12 cellular contexts compared by ENCODE assay signal in the genomic region with DNA sequence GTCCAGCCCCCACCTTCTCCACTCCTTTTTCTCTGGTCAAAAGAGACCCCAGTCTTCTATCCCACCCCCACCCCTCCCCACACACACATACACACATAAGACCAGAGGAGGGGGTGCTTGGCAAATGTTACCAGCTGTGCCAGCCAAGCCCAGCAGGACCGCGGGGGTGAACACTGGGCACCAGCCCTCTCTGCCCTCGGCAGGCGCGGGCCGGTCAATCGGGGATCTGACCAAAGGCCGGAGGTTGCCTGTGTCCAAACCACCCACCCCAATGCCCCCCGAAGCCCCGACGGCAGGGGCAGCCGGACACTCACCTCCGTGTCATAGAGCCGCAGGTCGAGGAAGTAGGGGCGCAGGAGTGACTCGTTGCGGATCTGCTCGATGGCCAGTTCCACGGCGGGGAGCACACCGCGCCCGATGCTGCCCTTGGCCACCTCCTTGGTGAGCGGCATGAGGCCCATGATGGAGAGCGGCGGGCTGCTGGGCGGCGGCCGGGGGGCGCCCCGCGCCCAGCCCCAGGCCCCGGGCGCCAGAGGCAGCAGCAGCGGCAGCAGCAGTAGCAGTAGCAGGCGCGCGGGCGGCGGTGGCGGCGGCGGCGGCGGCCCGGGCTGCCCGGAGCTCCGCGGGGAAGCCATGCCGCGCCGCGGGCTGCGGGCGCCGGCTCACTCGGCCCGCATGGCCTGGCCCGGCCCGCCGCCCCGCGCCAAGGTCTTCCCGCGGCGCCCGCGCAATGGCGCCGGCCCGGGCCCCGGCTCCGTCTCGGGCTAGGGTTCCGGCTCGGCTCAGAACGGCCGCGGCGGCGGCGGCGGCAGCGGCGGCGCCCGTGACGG. TPM values are rescaled to one million over a fixed set of nuclear protein-coding genes. Genes with fewer than 3 reads are reported as not detected.
DNase-seq lines count a peak whose midpoint lies in the region; ATAC-seq, FAIRE-seq and TF ChIP-seq lines count a peak whose summit lies in the region.
"Had no signal": no experiment of that assay in that cellular context is flagged by ENCODE, and none has a peak within 500 bp of the region (broad histone marks: within the 10 kb centered on the region; RNA-seq: fewer than 3 reads in every experiment).

No MANE protein-coding gene starts in this region.

- peaks cover 0 to 25% of the 10 kb centered on the region in 2 donors for H3K27me3 ChIP-seq in Peyer's patch
- no peaks in the 10 kb centered on the region for H3K27me3 ChIP-seq in right cardiac atrium (ENCODE audit: control insufficient read depth, insufficient read depth)
- H3K27me3 ChIP-seq in sigmoid colon, result peaks cover 29 to 69% (median 52%) of the 10 kb centered on the region in 3 donors
- peaks cover 20 to 28% of the 10 kb centered on the region in 2 donors for H3K27me3 ChIP-seq in small intestine (ENCODE audit: control insufficient read depth in 2 of 2, insufficient read depth in 2 of 2, low read length in 2 of 2)

- WGBS in right cardiac atrium, result 3% methylated on average over 89 of the region's 89 CpGs
- 3 to 4% methylated on average over 89 of the region's 89 CpGs for WGBS in sigmoid colon, 2 donors
- 4 to 7% (median 5%) methylated on average over 34 to 89 of the region's 89 CpGs for WGBS in small intestine, 3 donors

- no peak for TF ChIP-seq POLR2A in Peyer's patch (IDR thresholded peaks at IDR 0.05)
- TF ChIP-seq POLR2A in sigmoid colon (IDR thresholded peaks at IDR 0.05), result no peak
- no peak for TF ChIP-seq POLR2A in GM12892 (IDR thresholded peaks at IDR 0.05; ENCODE audit: low read depth, low read length)

- FAIRE-seq in GM12892 (lab: Jason Lieb, UNC), result no peak
- no peak for FAIRE-seq in small intestine (lab: Jason Lieb, UNC)

- H3K9me3 ChIP-seq in Peyer's patch (no peaks in the 10 kb centered on the region), right cardiac atrium (ENCODE audit: control insufficient read depth, low read length) (no peaks in the 10 kb centered on the region), sigmoid colon (no peaks in the 10 kb centered on the region), small intestine (ENCODE audit: control insufficient read depth, low read depth) (no peaks in the 10 kb centered on the region)

- intact Hi-C loops in right cardiac atrium (cut with DNase I), result loop anchor here in 1 of 4 donors (5.0 kb wide), 1 partner anchor 391 kb away; no protein-coding TSS in a partner anchor
- intact Hi-C loops in sigmoid colon (cut with DNase I), result no loop called here

- TF ChIP-seq CTCF in Peyer's patch (IDR thresholded peaks at IDR 0.05) (no peak), sigmoid colon (IDR thresholded peaks at IDR 0.05) (no peak)

- DNase-seq in NCI-H2171 (lab: John Stamatoyannopoulos, UW) (peak; percentile 12), NCI-H2171 treated with DMSO at 0.1 percent for 48 hours (lab: John Stamatoyannopoulos, UW) (no peak), Peyer's patch (no peak), right cardiac atrium (no peak), sigmoid colon (no peak), GM12892 (ENCODE audit: insufficient read length) (no peak), NCI-H524 treated with DMSO at 0.1 percent for 48 hours (lab: John Stamatoyannopoulos, UW) (no peak), small intestine (no peak)
- DNase-seq: activated CD4-positive, alpha-beta memory T cell treated with anti-CD3 and anti-CD28 coated beads for 36 hours; AML-193; kidney glomerular epithelial cell; NK-92 treated with Interleukin-12 subunit alpha and Interleukin-12 subunit beta, amount 100 ng/mL, for 24 hours had no signal

- TF ChIP-seq EP300 in sigmoid colon (IDR thresholded peaks at IDR 0.05), result no peak

- ATAC-seq in right cardiac atrium, result no peak

- H3K27ac ChIP-seq in Peyer's patch, result no peak overlapping the region
- no peak overlapping the region for H3K27ac ChIP-seq in right cardiac atrium (ENCODE audit: low read length)
- H3K27ac ChIP-seq in sigmoid colon, result no peak overlapping the region
- no peak overlapping the region for H3K27ac ChIP-seq in small intestine (ENCODE audit: low read depth in 1 of 2, low read length in 1 of 2)

- H3K4me3 ChIP-seq in Peyer's patch (peak overlapping the region in 3 of 4 donors; percentile 22 to 40 (median 35)), right cardiac atrium (ENCODE audit: low read length) (peak overlapping the region; percentile 65), sigmoid colon (peak overlapping the region in 3 of 4 donors; percentile 25 to 48 (median 43)), small intestine (ENCODE audit: low read depth in 1 of 2, low read length in 2 of 2) (peak overlapping the region in 1 of 2 donors; percentile 39)

- H3K36me3 ChIP-seq in Peyer's patch (no peaks in the 10 kb centered on the region), sigmoid colon (no peaks in the 10 kb centered on the region), small intestine (ENCODE audit: control insufficient read depth in 2 of 2, insufficient read depth in 2 of 2, low read length in 2 of 2) (no peaks in the 10 kb centered on the region)

- H3K4me1 ChIP-seq in Peyer's patch, result peaks cover 0 to 24% (median 2%) of the 10 kb centered on the region in 4 donors
- H3K4me1 ChIP-seq in right cardiac atrium (ENCODE audit: control insufficient read depth, insufficient read depth, low read length), result no peaks in the 10 kb centered on the region
- H3K4me1 ChIP-seq in sigmoid colon, result peaks cover 0 to 24% (median 20%) of the 10 kb centered on the region in 4 donors
- H3K4me1 ChIP-seq in small intestine (ENCODE audit: control insufficient read depth in 2 of 2, insufficient read depth in 1 of 2, low read depth in 1 of 2, low read length in 1 of 2), result no peaks in the 10 kb centered on the region

RNA-seq across cellular contexts. Expression of a gene that starts 0.4 kb away (rescaled TPM):
- total RNA-seq in Peyer's patch, result not detected
- not detected for total RNA-seq in right cardiac atrium
- not detected for polyA plus RNA-seq in right cardiac atrium
- total RNA-seq in sigmoid colon, result under 1 TPM in 1 of 4 donors, not detected in 3; under 0.01 TPM
- polyA plus RNA-seq in sigmoid colon, result under 1 TPM in 2 of 3 donors, not detected in 1; under 0.01 to 0.04 TPM
- not detected for polyA plus RNA-seq in GM12892 (2012; ENCODE audit: missing spikeins)
- polyA plus RNA-seq in small intestine, result 1 to 10 TPM in 1 of 3 donors, under 1 TPM in 1, not detected in 1; 0.09 to 1.4 TPM
- total RNA-seq: activated CD4-positive, alpha-beta memory T cell treated with anti-CD3 and anti-CD28 coated beads for 36 hours had no signal
